In genomic region chr2:100987536-100987935, GRCh38 we compare ENCODE assay signal across 32 cellular contexts.
"Had no signal": no experiment of that assay in that cellular context is flagged by ENCODE, and none has a peak within 500 bp of the region (broad histone marks: within the 10 kb centered on the region; RNA-seq: fewer than 3 reads in every experiment).

No MANE protein-coding gene starts in this region.

- H3K27ac ChIP-seq: neutrophil, ovary, parathyroid adenoma, psoas muscle, right lobe of liver, skin epidermis, spleen, suprapubic skin, testis, tibial artery, transverse colon, upper lobe of left lung, vagina had no signal

- H3K36me3 ChIP-seq: neutrophil, ovary, transverse colon, vagina had no signal

- H3K4me3 Mint-ChIP-seq: naive B cell; naive thymus-derived CD8-positive, alpha-beta T cell; nephron progenitor cell; neural crest cell; stimulated activated memory B cell treated with anti-CD40 and anti-IgM and Interleukin-4, amounts not matched to agents 10 μg/mL and 1 μg/mL and 100 μg/mL, for 72 hours; stimulated activated naive CD8-positive, alpha-beta T cell treated with anti-CD3 and anti-CD28 coated beads, Interleukin-15, amount 100 ng/mL, for 72 hours had no signal

- H3K27me3 Mint-ChIP-seq: stimulated activated memory B cell treated with anti-CD40 and anti-IgM and Interleukin-4, amounts not matched to agents 10 μg/mL and 1 μg/mL and 100 μg/mL, for 72 hours; stimulated activated naive CD8-positive, alpha-beta T cell treated with anti-CD3 and anti-CD28 coated beads, Interleukin-15, amount 100 ng/mL, for 72 hours had no signal

- H3K9me3 Mint-ChIP-seq: naive thymus-derived CD8-positive, alpha-beta T cell; nephron progenitor cell; neural crest cell; stimulated activated naive CD8-positive, alpha-beta T cell treated with anti-CD3 and anti-CD28 coated beads, Interleukin-15, amount 100 ng/mL, for 72 hours had no signal

- H3K4me2 ChIP-seq: smooth muscle cell had no signal

- H3K4me3 ChIP-seq: ovary, psoas muscle, right lobe of liver, skin epidermis, smooth muscle cell, spleen, suprapubic skin, testis, tibial artery, transverse colon, upper lobe of left lung, vagina had no signal

- H3K36me3 Mint-ChIP-seq: naive B cell; stimulated activated memory B cell treated with anti-CD40 and anti-IgM and Interleukin-4, amounts not matched to agents 10 μg/mL and 1 μg/mL and 100 μg/mL, for 72 hours had no signal

- H3K9me3 ChIP-seq: neutrophil, ovary, psoas muscle, right lobe of liver, spleen, suprapubic skin, testis, tibial artery, transverse colon, upper lobe of left lung, vagina had no signal

- H2AFZ ChIP-seq: parathyroid adenoma had no signal

- H3K27me3 ChIP-seq: neutrophil, ovary, right lobe of liver, spleen, suprapubic skin, testis, tibial artery, transverse colon, upper lobe of left lung, vagina had no signal

- H3K4me1 ChIP-seq: parathyroid adenoma, psoas muscle, right lobe of liver, suprapubic skin, transverse colon, upper lobe of left lung, vagina had no signal

- DNase-seq: naive B cell; naive thymus-derived CD8-positive, alpha-beta T cell; nephron progenitor cell; nucleus accumbens; ovary; posterior cingulate gyrus; psoas muscle; right cardiac atrium; spleen; stimulated activated CD4-positive, alpha-beta T cell treated with anti-CD3 and anti-CD28 coated beads, Interleukin-12 subunit alpha, Interleukin-12 subunit beta, amount 100 ng/mL, for 4 hours; stimulated activated CD4-positive, alpha-beta T cell treated with anti-CD3 and anti-CD28 coated beads, Interleukin-1b, Interleukin-23, amount 100 ng/mL, for 48 hours; stimulated activated CD4-positive, alpha-beta T cell treated with anti-CD3 and anti-CD28 coated beads, Interleukin-4, amount 100 ng/mL, for 1 hour; stimulated activated CD4-positive, alpha-beta T cell treated with anti-CD3 and anti-CD28 coated beads, Interleukin-4, amount 100 ng/mL, for 4 hours; stimulated activated CD8-positive, alpha-beta memory T cell treated with anti-CD3 and anti-CD28 coated beads, Interleukin-4, amount 100 ng/mL, for 48 hours; stimulated activated naive CD4-positive, alpha-beta T cell; stimulated activated naive CD8-positive, alpha-beta T cell treated with anti-CD3 and anti-CD28 coated beads, Interleukin-15, amount 100 ng/mL, for 72 hours; stimulated activated naive CD8-positive, alpha-beta T cell treated with anti-CD3 and anti-CD28 coated beads, Interleukin-15, Interleukin-2, amounts not matched to agents 100 U/mL and 50 U/mL, for 24 hours; substantia nigra; testis; tibial artery; transverse colon had no signal

- H3K27ac Mint-ChIP-seq: naive B cell; naive thymus-derived CD8-positive, alpha-beta T cell; progenitor cell of endocrine pancreas; stimulated activated memory B cell treated with anti-CD40 and anti-IgM and Interleukin-4, amounts not matched to agents 10 μg/mL and 1 μg/mL and 100 μg/mL, for 72 hours; stimulated activated naive CD8-positive, alpha-beta T cell treated with anti-CD3 and anti-CD28 coated beads, Interleukin-15, amount 100 ng/mL, for 72 hours had no signal

- H3K79me2 ChIP-seq: parathyroid adenoma had no signal

- ATAC-seq: naive thymus-derived CD8-positive, alpha-beta T cell; psoas muscle; right cardiac atrium; right lobe of liver; stimulated activated memory B cell treated with anti-CD40 and anti-IgM and Interleukin-4, amounts not matched to agents 10 μg/mL and 1 μg/mL and 100 μg/mL, for 72 hours; stimulated activated naive CD8-positive, alpha-beta T cell treated with anti-CD3 and anti-CD28 coated beads, Interleukin-15, amount 100 ng/mL, for 72 hours; stimulated activated naive CD8-positive, alpha-beta T cell treated with anti-CD3 and anti-CD28 coated beads, Interleukin-15, Interleukin-2, amounts not matched to agents 100 U/mL and 50 U/mL, for 24 hours had no signal
